In genomic region chr20:32333988-32334885, GRCh38 we compare ENCODE assay signal across 9 cellular contexts. TPM values are rescaled to one million over a fixed set of nuclear protein-coding genes. Genes with fewer than 3 reads are reported as not detected.
DNase-seq lines count a peak whose midpoint lies in the region; ATAC-seq and TF ChIP-seq lines count a peak whose summit lies in the region.
"Had no signal": no experiment of that assay in that cellular context is flagged by ENCODE, and none has a peak within 500 bp of the region (broad histone marks: within the 10 kb centered on the region; RNA-seq: fewer than 3 reads in every experiment).

No MANE protein-coding gene starts in this region.

- POLR2A ChIA-PET in activated naive CD8-positive, alpha-beta T cell treated with anti-CD3 and anti-CD28 coated beads, Interleukin-2, amount 10 ng/mL, durations not matched to agents 7 days and 5 days (lab: Charles Lee) = interaction anchor here (0.7 kb wide), 1 partner anchor 305 kb away, joined by 6 read pairs; no protein-coding TSS in a partner anchor

- peak overlapping the region; percentile 49 to 63 for H3K9ac ChIP-seq in mucosa of rectum (ENCODE audit: low read depth in 1 of 2, low read length in 2 of 2)

- peak overlapping the region; percentile 59 to 79 for H3K27ac ChIP-seq in mucosa of rectum (ENCODE audit: low read depth in 2 of 2, low read length in 2 of 2)

- no peaks in the 10 kb centered on the region for H3K27me3 Mint-ChIP-seq in activated naive CD8-positive, alpha-beta T cell treated with anti-CD3 and anti-CD28 coated beads, Interleukin-2, amount 10 ng/mL, durations not matched to agents 7 days and 5 days
- no peaks in the 10 kb centered on the region for H3K27me3 Mint-ChIP-seq in type B pancreatic cell

- H3K9me3 ChIP-seq in mucosa of rectum (ENCODE audit: control insufficient read depth in 2 of 2, low read length in 2 of 2) = no peaks in the 10 kb centered on the region
- H3K9me3 ChIP-seq: breast epithelium had no signal

- H3K9me3 Mint-ChIP-seq in activated naive CD8-positive, alpha-beta T cell treated with anti-CD3 and anti-CD28 coated beads, Interleukin-2, amount 10 ng/mL, durations not matched to agents 7 days and 5 days = no peaks in the 10 kb centered on the region
- H3K9me3 Mint-ChIP-seq in type B pancreatic cell = no peaks in the 10 kb centered on the region

- no peaks in the 10 kb centered on the region for H3K27me3 ChIP-seq in mucosa of rectum (ENCODE audit: control insufficient read depth in 2 of 2, insufficient read depth in 2 of 2, low read length in 2 of 2)
- H3K27me3 ChIP-seq: breast epithelium had no signal

- peak; percentile 9 for ATAC-seq in GM19023 (IDR thresholded peaks at IDR 0.05; ENCODE audit: unreplicated experiment)
- no peak for ATAC-seq in activated naive CD8-positive, alpha-beta T cell treated with anti-CD3 and anti-CD28 coated beads, Interleukin-2, amount 10 ng/mL, durations not matched to agents 7 days and 5 days (ENCODE audit: low read depth)
- ATAC-seq in HG03457 (IDR thresholded peaks at IDR 0.05; ENCODE audit: unreplicated experiment) = no peak

- H3K4me3 ChIP-seq in mucosa of rectum (ENCODE audit: low read length in 2 of 2) = no peak overlapping the region
- H3K4me3 ChIP-seq: breast epithelium had no signal

- H3K36me3 Mint-ChIP-seq in activated naive CD8-positive, alpha-beta T cell treated with anti-CD3 and anti-CD28 coated beads, Interleukin-2, amount 10 ng/mL, durations not matched to agents 7 days and 5 days = peaks cover 13% of the 10 kb centered on the region
- H3K36me3 Mint-ChIP-seq in type B pancreatic cell = peaks cover 13% of the 10 kb centered on the region

- no peak overlapping the region for H3K4me3 Mint-ChIP-seq in activated naive CD8-positive, alpha-beta T cell treated with anti-CD3 and anti-CD28 coated beads, Interleukin-2, amount 10 ng/mL, durations not matched to agents 7 days and 5 days
- H3K4me3 Mint-ChIP-seq in type B pancreatic cell = no peak overlapping the region

- peaks cover 8% of the 10 kb centered on the region for H3K4me1 Mint-ChIP-seq in activated naive CD8-positive, alpha-beta T cell treated with anti-CD3 and anti-CD28 coated beads, Interleukin-2, amount 10 ng/mL, durations not matched to agents 7 days and 5 days
- peaks cover 9% of the 10 kb centered on the region for H3K4me1 Mint-ChIP-seq in type B pancreatic cell (ENCODE audit: unreplicated experiment)

- DNase-seq in NCI-H510A treated with DMSO at 0.1 percent for 48 hours (lab: John Stamatoyannopoulos, UW) = peak; percentile 51
- no peak for DNase-seq in activated naive CD8-positive, alpha-beta T cell treated with anti-CD3 and anti-CD28 coated beads, Interleukin-2, amount 10 ng/mL, durations not matched to agents 7 days and 5 days
- DNase-seq in type B pancreatic cell (ENCODE audit: extremely low spot score, unreplicated experiment) = no peak
- DNase-seq in hepatic stellate cell (ENCODE audit: low spot score) = no peak
- DNase-seq in medulla oblongata (ENCODE audit: extremely low spot score) = no peak

- peaks cover 0 to 14% of the 10 kb centered on the region in 2 donors for H3K4me1 ChIP-seq in mucosa of rectum (ENCODE audit: control insufficient read depth in 2 of 2, insufficient read depth in 2 of 2, low read length in 2 of 2)
- H3K4me1 ChIP-seq: breast epithelium had no signal

- peak overlapping the region; percentile 13 for H3K27ac Mint-ChIP-seq in activated naive CD8-positive, alpha-beta T cell treated with anti-CD3 and anti-CD28 coated beads, Interleukin-2, amount 10 ng/mL, durations not matched to agents 7 days and 5 days
- H3K27ac Mint-ChIP-seq in type B pancreatic cell = peak overlapping the region; percentile 22

- TF ChIP-seq CTCF in type B pancreatic cell (conservative IDR thresholded peaks at IDR 0.05) = no peak

- H3K36me3 ChIP-seq in mucosa of rectum (ENCODE audit: control insufficient read depth in 2 of 2, insufficient read depth in 2 of 2, low read length in 2 of 2) = peaks cover 17 to 19% of the 10 kb centered on the region in 2 donors
- H3K36me3 ChIP-seq: breast epithelium had no signal

RNA-seq across cellular contexts. Expression of gene ASXL1, which starts 23.9 kb away (rescaled TPM):
- 100 to 1,000 TPM; 102 to 107 TPM for total RNA-seq in activated naive CD8-positive, alpha-beta T cell treated with anti-CD3 and anti-CD28 coated beads, Interleukin-2, amount 10 ng/mL, durations not matched to agents 7 days and 5 days
- 94.4 and 157 TPM in 2 replicates for total RNA-seq in type B pancreatic cell (ENCODE audit: low replicate concordance)

RNA-seq across cellular contexts. Expression of gene KIF3B, which starts 56.8 kb away (rescaled TPM):
- 10 to 100 TPM; 14.3 to 14.4 TPM for total RNA-seq in activated naive CD8-positive, alpha-beta T cell treated with anti-CD3 and anti-CD28 coated beads, Interleukin-2, amount 10 ng/mL, durations not matched to agents 7 days and 5 days
- total RNA-seq in type B pancreatic cell (ENCODE audit: low replicate concordance) = 41.2 and 45.9 TPM in 2 replicates
